Comparison of ENCODE assay signal across 8 cellular contexts in genomic region chr17:45294506-45294905, GRCh38. TPM values are rescaled to one million over a fixed set of nuclear protein-coding genes. Genes with fewer than 3 reads are reported as not detected.
DNase-seq lines count a peak whose midpoint lies in the region; ATAC-seq, FAIRE-seq and TF ChIP-seq lines count a peak whose summit lies in the region.

No MANE protein-coding gene starts in this region.

- H3K27me3 ChIP-seq in BLaER1 (no peaks in the 10 kb centered on the region), PC-9 (ENCODE audit: insufficient read depth, low read depth) (no peaks in the 10 kb centered on the region), esophagus muscularis mucosa (no peaks in the 10 kb centered on the region), pancreas (no peaks in the 10 kb centered on the region), MM.1S (replicated peaks; ENCODE audit: insufficient read depth, low read length) (no peaks in the 10 kb centered on the region)

- H3K79me2 ChIP-seq in PC-9 (ENCODE audit: low read depth) (peaks cover 93% of the 10 kb centered on the region), MM.1S (ENCODE audit: low read length) (peaks cover 98% of the 10 kb centered on the region)

- no peaks in the 10 kb centered on the region for H3K9me2 ChIP-seq in PC-9 (ENCODE audit: insufficient read depth)
- H3K9me2 ChIP-seq in MM.1S (replicated peaks; ENCODE audit: insufficient read depth, low read length): no peaks in the 10 kb centered on the region

- POLR2A ChIA-PET in PC-9 (lab: Charles Lee; ENCODE audit: unreplicated experiment): interaction anchor here (0.6 kb wide), 3 partner anchors 16 to 20 kb away, joined by 3 to 6 read pairs (median 3); no protein-coding TSS in a partner anchor

- CTCF ChIA-PET in PC-9 (lab: Charles Lee): interaction anchor here (0.6 to 1.5 kb wide), 3 partner anchors 74 to 159 kb away, joined by 3 to 7 read pairs (median 6); partner anchors contain the start of gene ACBD4

- TF ChIP-seq CTCF in PC-9 (conservative IDR thresholded peaks at IDR 0.05) (no peak), esophagus muscularis mucosa (IDR thresholded peaks at IDR 0.05) (no peak), pancreas (IDR thresholded peaks at IDR 0.05) (no peak), MM.1S (IDR thresholded peaks at IDR 0.05; ENCODE audit: low read length) (no peak)

- H2AFZ ChIP-seq in PC-9 (no peak overlapping the region), MM.1S (ENCODE audit: low read length) (no peak overlapping the region)

- peak overlapping the region; percentile 90 for H3K27ac ChIP-seq in BLaER1
- H3K27ac ChIP-seq in PC-9: peak overlapping the region; percentile 82
- peak overlapping the region; percentile 79 to 99 (median 84) for H3K27ac ChIP-seq in esophagus muscularis mucosa (replicated peaks in 1 of 4)
- peak overlapping the region; percentile 36 to 75 (median 59) for H3K27ac ChIP-seq in pancreas
- no peak overlapping the region for H3K27ac ChIP-seq in MM.1S (ENCODE audit: low read length)

- no peak for TF ChIP-seq EP300 in esophagus muscularis mucosa (IDR thresholded peaks at IDR 0.05)

- H3K4me1 ChIP-seq in BLaER1: peaks cover 100% of the 10 kb centered on the region
- H3K4me1 ChIP-seq in PC-9 (replicated peaks; ENCODE audit: insufficient read depth): peaks cover 61% of the 10 kb centered on the region
- peaks cover 98 to 100% (median 100%) of the 10 kb centered on the region in 4 donors for H3K4me1 ChIP-seq in esophagus muscularis mucosa
- H3K4me1 ChIP-seq in pancreas: peaks cover 54 to 91% (median 76%) of the 10 kb centered on the region in 3 donors
- H3K4me1 ChIP-seq in MM.1S (ENCODE audit: low read length): peaks cover 11% of the 10 kb centered on the region; the same call in 1 of the 2 replicates

- peak; percentile 58 to 80 (median 67) for ATAC-seq in pancreas
- no peak for ATAC-seq in GM19452 (IDR thresholded peaks at IDR 0.05; ENCODE audit: unreplicated experiment)

- H3K9ac ChIP-seq in BLaER1: 0 out of 2 replicates have a peak overlapping the region, but pooled peaks have one; percentile 42
- no peak overlapping the region for H3K9ac ChIP-seq in MM.1S (ENCODE audit: low read length)

- H3K4me3 ChIP-seq in BLaER1 (no peak overlapping the region), PC-9 (no peak overlapping the region), esophagus muscularis mucosa (no peak overlapping the region), pancreas (no peak overlapping the region), MM.1S (ENCODE audit: low read length) (no peak overlapping the region)

- H3K9me3 ChIP-seq in BLaER1 (no peaks in the 10 kb centered on the region), PC-9 (ENCODE audit: insufficient read depth, low read depth) (no peaks in the 10 kb centered on the region), esophagus muscularis mucosa (no peaks in the 10 kb centered on the region), pancreas (no peaks in the 10 kb centered on the region), MM.1S (replicated peaks; ENCODE audit: insufficient read depth, low read length) (no peaks in the 10 kb centered on the region)

- peaks cover 65% of the 10 kb centered on the region for H3F3A ChIP-seq in PC-9 (ENCODE audit: insufficient read depth, low read depth)
- H3F3A ChIP-seq in MM.1S (ENCODE audit: insufficient read depth, low read length): peaks cover 3% of the 10 kb centered on the region; the same call in 1 of the 2 replicates

- WGBS in esophagus muscularis mucosa: 23% methylated on average over 3 of the region's 3 CpGs
- 9% methylated on average over 3 of the region's 3 CpGs for WGBS in pancreas, 2 donors

- no TSS peak for BruUV-seq in PC-9 (replicated peaks; lab: Mats Ljungman, UMichigan)

- TF ChIP-seq POLR2A in esophagus muscularis mucosa (IDR thresholded peaks at IDR 0.05; ENCODE audit: low read depth): no peak

- intact Hi-C loops in PC-9 (cut with micrococcal nuclease; ENCODE audit: unreplicated experiment) (loop anchor here (1.0 to 2.0 kb wide), 3 partner anchors 18 to 23 kb away; partner anchors contain the start of gene MAP3K14), esophagus muscularis mucosa (cut with DNase I) (no loop called here), pancreas (cut with DNase I) (no loop called here)

- no peak for FAIRE-seq in pancreas (lab: Jason Lieb, UNC)

- H4K20me1 ChIP-seq in BLaER1: peaks cover 48% of the 10 kb centered on the region; the same call in 1 of the 2 replicates
- H4K20me1 ChIP-seq in PC-9 (ENCODE audit: insufficient read depth): peaks cover 2% of the 10 kb centered on the region; the same call in 1 of the 2 replicates
- peaks cover 10% of the 10 kb centered on the region; the same call in 1 of the 2 replicates for H4K20me1 ChIP-seq in MM.1S (ENCODE audit: insufficient read depth, low read length)

- H3K4me2 ChIP-seq in BLaER1 (peak overlapping the region; percentile 92), PC-9 (peak overlapping the region; percentile 59), MM.1S (ENCODE audit: low read depth, low read length) (no peak overlapping the region)

- DNase-seq in PC-9 (peak; percentile 69 to 93), esophagus muscularis mucosa (ENCODE audit: extremely low spot score) (no peak), pancreas (peak in 4 of 6 donors; percentile 58 to 82 (median 70)), MM.1S (no peak), NCI-H2029 (lab: John Stamatoyannopoulos, UW) (no peak), DMS79 treated with DMSO at 0.1 percent for 48 hours (lab: John Stamatoyannopoulos, UW) (no peak)

- H3K36me3 ChIP-seq in BLaER1: peaks cover 35% of the 10 kb centered on the region
- peaks cover 47% of the 10 kb centered on the region for H3K36me3 ChIP-seq in PC-9 (ENCODE audit: low read depth)
- peaks cover 6 to 11% (median 7%) of the 10 kb centered on the region in 4 donors for H3K36me3 ChIP-seq in esophagus muscularis mucosa
- H3K36me3 ChIP-seq in pancreas: peaks cover 0 to 4% (median 0%) of the 10 kb centered on the region in 3 donors
- H3K36me3 ChIP-seq in MM.1S (replicated peaks; ENCODE audit: insufficient read depth, low read length): peaks cover 5% of the 10 kb centered on the region

RNA-seq across cellular contexts. Expression of gene MAP3K14, which starts 22.3 kb away (rescaled TPM):
- total RNA-seq in PC-9 (2021) (58.3 and 72.4 TPM in 2 replicates), esophagus muscularis mucosa (10 to 100 TPM in 3 of 4 donors, 1 to 10 TPM in 1; 7.8 to 26.5 (median 10.6) TPM), pancreas (10 to 100 TPM in 1 of 6 donors, 1 to 10 TPM in 5; 6.1 to 16.4 (median 7.3) TPM)
- polyA plus RNA-seq in pancreas: 10 to 100 TPM; 13.2 to 16.2 TPM

RNA-seq across cellular contexts. Expression of gene SPATA32, which starts 32.6 kb away (rescaled TPM):
- total RNA-seq in PC-9 (2021) (0.35 and 0.48 TPM in 2 replicates), esophagus muscularis mucosa (not detected), pancreas (under 1 TPM in 2 of 6 donors, not detected in 4; 0.12 to 0.14 TPM)
- polyA plus RNA-seq in pancreas: under 1 TPM; 0.07 to 0.19 TPM

Comparison
In these comparisons a context has a peak if more than half of its experiments do, and no peak if none do; other contexts are left out.
1. DNase-seq: peak in PC-9 (2 of 2) and pancreas (4 of 6); none in esophagus muscularis mucosa (single experiment), MM.1S (single experiment), NCI-H2029 (single experiment) and DMS79 treated with DMSO at 0.1 percent for 48 hours (single experiment).